1 cellular context compared by ENCODE assay signal in genomic region chr2:226550801-226551200, GRCh38.
TF ChIP-seq lines count a peak whose summit lies in the region.

No MANE protein-coding gene starts in this region.

TF ChIP-seq in IMR-90, 13 proteins besides CTCF, POLR2A, EP300 and RAD21 (continued from another document):
- TF ChIP-seq USF2 (IDR thresholded peaks at IDR 0.05; ENCODE audit: low read depth, low read length) (no peak), MAZ (IDR thresholded peaks at IDR 0.05; ENCODE audit: borderline replicate concordance, low read depth, low read length) (no peak), NFE2L2 (IDR thresholded peaks at IDR 0.05; ENCODE audit: low read depth, low read length) (no peak), CHD1 (IDR thresholded peaks at IDR 0.05; ENCODE audit: low read depth, low read length) (no peak), SMC3 (IDR thresholded peaks at IDR 0.05; ENCODE audit: low read depth, low read length) (no peak), MXI1 (IDR thresholded peaks at IDR 0.05; ENCODE audit: borderline replicate concordance, low read depth, low read length) (no peak), CEBPB (IDR thresholded peaks at IDR 0.05; ENCODE audit: low read depth, low read length) (no peak), FOS (IDR thresholded peaks at IDR 0.05; ENCODE audit: low read depth, low read length) (no peak), BHLHE40 (IDR thresholded peaks at IDR 0.05; ENCODE audit: low read depth, low read length) (no peak), RCOR1 (IDR thresholded peaks at IDR 0.05; ENCODE audit: insufficient replicate concordance, low read length) (no peak), RFX5 (IDR thresholded peaks at IDR 0.05; ENCODE audit: low read depth, low read length) (no peak)
